23 cellular contexts compared by ENCODE assay signal in the genomic region with DNA sequence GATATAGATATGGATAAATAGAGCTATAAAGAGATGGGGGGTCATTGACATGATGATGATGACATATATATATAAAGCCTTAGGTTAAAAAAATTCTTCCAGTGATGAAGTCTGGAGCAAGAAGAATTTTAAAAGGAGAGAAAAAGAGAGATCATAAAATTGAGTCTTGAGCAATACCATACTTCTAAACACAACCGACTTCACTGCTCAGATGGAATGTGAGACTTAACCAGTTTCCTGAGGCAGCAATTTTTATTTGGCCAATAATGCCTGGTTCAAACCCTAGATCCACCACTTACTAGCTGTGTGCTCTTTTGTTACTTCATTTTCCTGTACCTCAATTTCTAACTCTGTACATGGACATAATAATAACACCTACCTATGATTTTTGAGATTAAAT.
"Had no signal": no experiment of that assay in that cellular context is flagged by ENCODE, and none has a peak within 500 bp of the region (broad histone marks: within the 10 kb centered on the region; RNA-seq: fewer than 3 reads in every experiment).

No MANE protein-coding gene starts in this region.

- H3K9me3 ChIP-seq: colonic mucosa, left lung, mucosa of descending colon, neutrophil, pancreas, right lobe of liver, suprapubic skin, thyroid gland, vagina had no signal

- H3K27ac ChIP-seq: colonic mucosa, left lung, neutrophil, pancreas, right lobe of liver, suprapubic skin, thyroid gland, vagina had no signal

- H3K4me3 ChIP-seq: colonic mucosa, left lung, mucosa of descending colon, pancreas, right lobe of liver, smooth muscle cell, suprapubic skin, thyroid gland, vagina had no signal

- DNase-seq: colonic mucosa; effector memory CD4-positive, alpha-beta T cell; left cardiac atrium; left lung; mesenchymal stem cell; mucosa of descending colon; naive B cell; pancreas; right lobe of liver; stimulated activated CD4-positive, alpha-beta T cell treated with anti-CD3 and anti-CD28 coated beads, Interleukin-12 subunit alpha, Interleukin-12 subunit beta, amount 100 ng/mL, for 4 hours; stimulated activated CD4-positive, alpha-beta T cell treated with anti-CD3 and anti-CD28 coated beads, Interleukin-1b, Interleukin-23, amount 100 ng/mL, for 48 hours; stimulated activated CD4-positive, alpha-beta T cell treated with anti-CD3 and anti-CD28 coated beads, Interleukin-4, amount 100 ng/mL, for 1 hour; stimulated activated CD8-positive, alpha-beta memory T cell treated with anti-CD3 and anti-CD28 coated beads, Interleukin-4, amount 100 ng/mL, for 48 hours; stimulated activated naive CD4-positive, alpha-beta T cell; stimulated activated naive CD8-positive, alpha-beta T cell treated with anti-CD3 and anti-CD28 coated beads, Interleukin-15, amount 100 ng/mL, for 72 hours; thyroid gland; trophoblast cell had no signal

- H3K4me2 ChIP-seq: smooth muscle cell had no signal

- ATAC-seq: left cardiac atrium; left lung; mucosa of descending colon; natural killer cell treated with Interleukin-12 subunit alpha and Interleukin-12 subunit beta and Interleukin-15 and Interleukin-18, amount 100 ng/mL, for 72 hours; pancreas; right lobe of liver; stimulated activated naive CD8-positive, alpha-beta T cell treated with anti-CD3 and anti-CD28 coated beads, Interleukin-15, amount 100 ng/mL, for 72 hours had no signal

- H3K4me1 ChIP-seq: colonic mucosa, left lung, pancreas, right lobe of liver, suprapubic skin, thyroid gland, vagina had no signal

- H3K36me3 ChIP-seq: colonic mucosa, left lung, neutrophil, pancreas, right lobe of liver, suprapubic skin, thyroid gland, vagina had no signal

- FAIRE-seq: frontal cortex, pancreas had no signal

- H3K27me3 ChIP-seq: colonic mucosa, left lung, neutrophil, pancreas, right lobe of liver, suprapubic skin, thyroid gland, vagina had no signal
